Comparison of ENCODE assay signal across 9 cellular contexts in genomic region chr19:17841810-17842662, GRCh38. TPM values are rescaled to one million over a fixed set of nuclear protein-coding genes. Genes with fewer than 3 reads are reported as not detected.
DNase-seq lines count a peak whose midpoint lies in the region; ATAC-seq, FAIRE-seq and TF ChIP-seq lines count a peak whose summit lies in the region.
"Had no signal": no experiment of that assay in that cellular context is flagged by ENCODE, and none has a peak within 500 bp of the region (broad histone marks: within the 10 kb centered on the region; RNA-seq: fewer than 3 reads in every experiment).

No MANE protein-coding gene starts in this region.

- no peak for TF ChIP-seq CTCF in AG09309 (IDR thresholded peaks at IDR 0.05; ENCODE audit: control insufficient read depth, insufficient read depth, low read depth, low read length, missing control alignments)

- DNase-seq in AG09309 (ENCODE audit: low read depth), result no peak
- DNase-seq in T-helper 1 cell, result peak in 3 of 5 donors; percentile 25 to 48 (median 44)
- peak; percentile 96 for DNase-seq in T47D (ENCODE audit: low read depth in 1 of 2, low spot score in 1 of 2)
- peak; percentile 97 for DNase-seq in iPS-NIHi11 (ENCODE audit: low spot score)
- DNase-seq in small intestine, result peak; percentile 57
- DNase-seq in cortex of kidney (lab: John Stamatoyannopoulos, UW), result no peak

- H3K36me3 ChIP-seq in HUES64 (ENCODE audit: insufficient read depth, low read length) (no peaks in the 10 kb centered on the region), small intestine (ENCODE audit: control insufficient read depth in 2 of 2, insufficient read depth in 2 of 2, low read length in 2 of 2) (peaks cover 0 to 3% of the 10 kb centered on the region in 2 donors)

- H3K27ac ChIP-seq in HUES64 (ENCODE audit: low read depth, low read length) (no peak overlapping the region), small intestine (ENCODE audit: low read depth in 1 of 2, low read length in 1 of 2) (no peak overlapping the region)

- H3K27me3 ChIP-seq in HUES64 (ENCODE audit: insufficient read depth, low read length) (peaks cover 20% of the 10 kb centered on the region), small intestine (ENCODE audit: control insufficient read depth in 2 of 2, insufficient read depth in 2 of 2, low read length in 2 of 2) (no peaks in the 10 kb centered on the region)

- 2% methylated on average over 56 of the region's 56 CpGs for WGBS in HUES64
- WGBS in small intestine, 3 donors, result 19 to 38% (median 34%) methylated on average over 51 to 56 of the region's 56 CpGs

- H3K9ac ChIP-seq in HUES64 (ENCODE audit: low read depth, low read length), result peak overlapping the region; percentile 74

- no peaks in the 10 kb centered on the region for H3K9me3 ChIP-seq in HUES64 (ENCODE audit: insufficient read depth, low read depth, low read length)
- H3K9me3 ChIP-seq in small intestine (ENCODE audit: control insufficient read depth, low read depth), result no peaks in the 10 kb centered on the region

- FAIRE-seq in small intestine (lab: Jason Lieb, UNC), result no peak
- FAIRE-seq: islet of Langerhans had no signal

- H3K4me1 ChIP-seq in HUES64 (ENCODE audit: insufficient read depth, low read length) (no peaks in the 10 kb centered on the region), small intestine (ENCODE audit: control insufficient read depth in 2 of 2, insufficient read depth in 1 of 2, low read depth in 1 of 2, low read length in 1 of 2) (no peaks in the 10 kb centered on the region)

- in situ Hi-C loops in T47D (cut with HindIII; ENCODE audit: low pct_unique_long_range_greater_than_20kb, low sequenced_read_pairs), result no loop called here

- ATAC-seq in HG02852 (IDR thresholded peaks at IDR 0.05; ENCODE audit: unreplicated experiment), result no peak

- peak overlapping the region; percentile 13; the same call in 1 of the 2 replicates for H3K4me3 ChIP-seq in AG09309 (ENCODE audit: control insufficient read depth, low read depth, low read length)
- H3K4me3 ChIP-seq in HUES64 (ENCODE audit: low read length), result peak overlapping the region; percentile 61
- no peak overlapping the region for H3K4me3 ChIP-seq in small intestine (ENCODE audit: low read depth in 1 of 2, low read length in 2 of 2)

RNA-seq across cellular contexts. Expression of gene JAK3, which starts 5.7 kb away (rescaled TPM):
- 0.95 TPM for polyA plus RNA-seq in HUES64 (2013, experiment 1 of 2)
- 2.0 TPM for polyA plus RNA-seq in HUES64 (2013, experiment 2 of 2)
- polyA plus RNA-seq in small intestine, result 1 to 10 TPM in 2 of 3 donors, under 1 TPM in 1; 0.67 to 2.6 (median 2.4) TPM

RNA-seq across cellular contexts. Expression of gene RPL18A, which starts 17.7 kb away (rescaled TPM):
- 2,406 TPM for polyA plus RNA-seq in HUES64 (2013, experiment 1 of 2)
- polyA plus RNA-seq in HUES64 (2013, experiment 2 of 2), result 2,494 TPM
- polyA plus RNA-seq in small intestine, result 1,000 to 10,000 TPM; 1,464 to 3,671 (median 2,452) TPM

RNA-seq across cellular contexts. Expression of gene INSL3, which starts 20.7 kb away (rescaled TPM):
- not detected for polyA plus RNA-seq in HUES64 (2013, experiment 1 of 2)
- not detected for polyA plus RNA-seq in HUES64 (2013, experiment 2 of 2)
- polyA plus RNA-seq in small intestine, result under 1 TPM in 1 of 3 donors, not detected in 2; 0.13 TPM

RNA-seq across cellular contexts. Expression of gene SLC5A5, which starts 29.7 kb away (rescaled TPM):
- 0.25 TPM for polyA plus RNA-seq in HUES64 (2013, experiment 1 of 2)
- 0.51 TPM for polyA plus RNA-seq in HUES64 (2013, experiment 2 of 2)
- under 1 TPM in 2 of 3 donors, not detected in 1; 0.01 to 0.27 TPM for polyA plus RNA-seq in small intestine

RNA-seq across cellular contexts. Expression of gene B3GNT3, which starts 47.1 kb away (rescaled TPM):
- 0.30 TPM for polyA plus RNA-seq in HUES64 (2013, experiment 1 of 2)
- polyA plus RNA-seq in HUES64 (2013, experiment 2 of 2), result 0.70 TPM
- 10 to 100 TPM; 32.0 to 45.2 (median 37.3) TPM for polyA plus RNA-seq in small intestine

Comparison
In these comparisons a context has a peak if more than half of its experiments do, and no peak if none do; other contexts are left out.
1. DNase-seq: peak in T-helper 1 cell (3 of 5), T47D (2 of 2), iPS-NIHi11 (single experiment) and small intestine (single experiment); none in AG09309 (single experiment) and cortex of kidney (single experiment).
2. H3K4me3 ChIP-seq: peak in AG09309 (single experiment) and HUES64 (single experiment); none in small intestine (0 of 2).